Comparison of ENCODE assay signal across 8 cellular contexts in genomic region chr17:35795007-35795870, GRCh38. TPM values are rescaled to one million over a fixed set of nuclear protein-coding genes. Genes with fewer than 3 reads are reported as not detected.
DNase-seq lines count a peak whose midpoint lies in the region; FAIRE-seq and TF ChIP-seq lines count a peak whose summit lies in the region.

Gene MMP28 (minus strand): TSS chr17:35795641. CDS start chr17:35795377, 264 bp downstream.

- H3K4me3 Mint-ChIP-seq in activated CD4-positive, alpha-beta memory T cell treated with anti-CD3 and anti-CD28 coated beads, Interleukin-2, amount 10 ng/mL, durations not matched to agents 7 days and 5 days = peak within 1 kb of the TSS; percentile 69

- intact Hi-C loops in endothelial cell of umbilical vein (cut with micrococcal nuclease) = no loop called here

- H3K9ac ChIP-seq in endothelial cell of umbilical vein (replicated peaks; ENCODE audit: extremely low read depth, insufficient read depth, low read length) = no peak within 1 kb of the TSS
- H3K9ac ChIP-seq in mucosa of rectum (ENCODE audit: low read depth in 1 of 2, low read length in 2 of 2) = peak within 1 kb of the TSS; percentile 85 to 94

- CTCF ChIA-PET in activated CD4-positive, alpha-beta memory T cell treated with anti-CD3 and anti-CD28 coated beads, Interleukin-2, amount 10 ng/mL, durations not matched to agents 7 days and 5 days (lab: Charles Lee) = interaction anchor here (0.6 to 6.6 kb wide), 5 partner anchors 9 to 688 kb away, joined by 3 to 39 read pairs (median 9); partner anchors contain the start of gene TAF15
- CTCF ChIA-PET in endothelial cell of umbilical vein (lab: Charles Lee) = interaction anchor here (0.8 to 8.1 kb wide), 6 partner anchors 10 to 31 kb away, joined by 3 to 68 read pairs (median 5); partner anchors contain the start of gene TAF15

- no peaks in the 10 kb centered on the region for H3K9me1 ChIP-seq in endothelial cell of umbilical vein (replicated peaks; ENCODE audit: control insufficient read depth, extremely low read depth, insufficient read depth, low read length)

- TF ChIP-seq CTCF in endothelial cell of umbilical vein (IDR thresholded peaks at IDR 0.05; ENCODE audit: extremely low read depth in 1 of 2, insufficient read depth in 1 of 2, low read depth in 1 of 2, low read length in 2 of 2) = no peak

- H3K27ac ChIP-seq in endothelial cell of umbilical vein (ENCODE audit: insufficient read depth, low read depth, low read length) (no peak within 1 kb of the TSS), mucosa of rectum (ENCODE audit: low read depth in 2 of 2, low read length in 2 of 2) (peak within 1 kb of the TSS; percentile 84 to 90), thymus (ENCODE audit: low read depth) (no peak within 1 kb of the TSS)

- H3K27ac Mint-ChIP-seq in activated CD4-positive, alpha-beta memory T cell treated with anti-CD3 and anti-CD28 coated beads, Interleukin-2, amount 10 ng/mL, durations not matched to agents 7 days and 5 days = no peak within 1 kb of the TSS

- under 1% methylated on average over 89 of the region's 89 CpGs for WGBS in thymus

- H3K4me3 ChIP-seq in endothelial cell of umbilical vein (replicated peaks in 1 of 3; ENCODE audit: insufficient read depth in 1 of 3, low read depth in 1 of 3, low read length in 3 of 3) (peak within 1 kb of the TSS in 2 of 3 experiments; percentile 3 to 46), mucosa of rectum (ENCODE audit: low read length in 2 of 2) (peak within 1 kb of the TSS; percentile 79 to 83), thymus (ENCODE audit: low read length) (peak within 1 kb of the TSS; percentile 46)

- H3K27me3 ChIP-seq in endothelial cell of umbilical vein (ENCODE audit: control insufficient read depth in 2 of 2, insufficient read depth in 2 of 2, low read length in 2 of 2) (peaks cover 41 to 63% of the 10 kb centered on the region in 2 experiments), mucosa of rectum (ENCODE audit: control insufficient read depth in 2 of 2, insufficient read depth in 2 of 2, low read length in 2 of 2) (peaks cover 0 to 7% of the 10 kb centered on the region in 2 donors), thymus (ENCODE audit: control insufficient read depth, insufficient read depth) (peaks cover 31% of the 10 kb centered on the region)

- peak within 1 kb of the TSS; percentile 2 for H2AFZ ChIP-seq in endothelial cell of umbilical vein (ENCODE audit: low read depth, low read length)

- peaks cover 76% of the 10 kb centered on the region for H3K27me3 Mint-ChIP-seq in activated CD4-positive, alpha-beta memory T cell treated with anti-CD3 and anti-CD28 coated beads, Interleukin-2, amount 10 ng/mL, durations not matched to agents 7 days and 5 days

- no peaks in the 10 kb centered on the region for H3K9me3 ChIP-seq in endothelial cell of umbilical vein (replicated peaks; ENCODE audit: control insufficient read depth, insufficient read depth, low read length)
- no peaks in the 10 kb centered on the region for H3K9me3 ChIP-seq in mucosa of rectum (ENCODE audit: control insufficient read depth in 2 of 2, low read length in 2 of 2)
- no peaks in the 10 kb centered on the region for H3K9me3 ChIP-seq in thymus (ENCODE audit: control insufficient read depth)

- dilution Hi-C loops in endothelial cell of umbilical vein (cut with MboI; ENCODE audit: extremely low pct_ligation_motif_present, low sequenced_read_pairs) = no loop called here

- no peaks in the 10 kb centered on the region for H3K36me3 Mint-ChIP-seq in activated CD4-positive, alpha-beta memory T cell treated with anti-CD3 and anti-CD28 coated beads, Interleukin-2, amount 10 ng/mL, durations not matched to agents 7 days and 5 days (ENCODE audit: low read depth)

- peaks cover 15% of the 10 kb centered on the region for H3K4me1 Mint-ChIP-seq in activated CD4-positive, alpha-beta memory T cell treated with anti-CD3 and anti-CD28 coated beads, Interleukin-2, amount 10 ng/mL, durations not matched to agents 7 days and 5 days

- H3K4me1 ChIP-seq in endothelial cell of umbilical vein (ENCODE audit: control insufficient read depth, extremely low read depth, insufficient read depth, low read length) = peaks cover 11% of the 10 kb centered on the region
- peaks cover 15 to 48% of the 10 kb centered on the region in 2 donors for H3K4me1 ChIP-seq in mucosa of rectum (ENCODE audit: control insufficient read depth in 2 of 2, insufficient read depth in 2 of 2, low read length in 2 of 2)
- H3K4me1 ChIP-seq in thymus (ENCODE audit: control insufficient read depth, insufficient read depth, low read length) = peaks cover 7% of the 10 kb centered on the region

- TF ChIP-seq POLR2A in endothelial cell of umbilical vein (IDR thresholded peaks at IDR 0.05; ENCODE audit: low read depth, low read length) = no peak

- POLR2A ChIA-PET in activated CD4-positive, alpha-beta memory T cell treated with anti-CD3 and anti-CD28 coated beads, Interleukin-2, amount 10 ng/mL, durations not matched to agents 7 days and 5 days (lab: Charles Lee) = interaction anchor here (1.4 to 6.9 kb wide), 2 partner anchors 14 to 32 kb away, joined by 7 to 52 read pairs; partner anchors contain the start of gene TAF15
- POLR2A ChIA-PET in endothelial cell of umbilical vein (lab: Charles Lee) = no interaction called here

- DNase-seq in CD1c-positive myeloid dendritic cell (ENCODE audit: extremely low spot score) (peak; percentile 24), LoVo (ENCODE audit: low spot score) (peak; percentile 56), endothelial cell of umbilical vein (ENCODE audit: low read depth, low spot score) (peak; percentile 34), RCC 7860 (ENCODE audit: low spot score) (no peak), NOMO-1 treated with DMSO at 0.1 percent for 48 hours (lab: John Stamatoyannopoulos, UW; ENCODE audit: unreplicated experiment) (no peak)
- peak; percentile 48 for DNase-seq in activated CD4-positive, alpha-beta memory T cell treated with anti-CD3 and anti-CD28 coated beads, Interleukin-2, amount 10 ng/mL, durations not matched to agents 7 days and 5 days

- no peaks in the 10 kb centered on the region for H3K9me3 Mint-ChIP-seq in activated CD4-positive, alpha-beta memory T cell treated with anti-CD3 and anti-CD28 coated beads, Interleukin-2, amount 10 ng/mL, durations not matched to agents 7 days and 5 days

- H3K79me2 ChIP-seq in endothelial cell of umbilical vein (ENCODE audit: control insufficient read depth, insufficient read depth, low read length) = no peaks in the 10 kb centered on the region

- H3K36me3 ChIP-seq in endothelial cell of umbilical vein (ENCODE audit: control insufficient read depth in 2 of 2, extremely low read depth in 1 of 2, insufficient read depth in 2 of 2, low read length in 2 of 2) (no peaks in the 10 kb centered on the region), mucosa of rectum (ENCODE audit: control insufficient read depth in 2 of 2, insufficient read depth in 2 of 2, low read length in 2 of 2) (no peaks in the 10 kb centered on the region), thymus (ENCODE audit: control insufficient read depth, insufficient read depth) (no peaks in the 10 kb centered on the region)

- BruUV-seq in endothelial cell of umbilical vein (replicated peaks; lab: Mats Ljungman, UMichigan) = no TSS peak

- H4K20me1 ChIP-seq in endothelial cell of umbilical vein (replicated peaks; ENCODE audit: control insufficient read depth, extremely low read depth, insufficient read depth, low read length) = no peaks in the 10 kb centered on the region

- H3K4me2 ChIP-seq in endothelial cell of umbilical vein (ENCODE audit: insufficient read depth, low read length) = peak within 1 kb of the TSS; percentile 62

- FAIRE-seq in endothelial cell of umbilical vein (lab: Jason Lieb, UNC) = no peak
- FAIRE-seq in RCC 7860 (lab: Jason Lieb, UNC) = no peak

TF ChIP-seq in endothelial cell of umbilical vein, 7 proteins besides CTCF, POLR2A, EP300 and RAD21:
- TF ChIP-seq POLR2AphosphoS5 (IDR thresholded peaks at IDR 0.05; ENCODE audit: insufficient read depth, low read depth, low read length) = no peak
- TF ChIP-seq EZH2 (IDR thresholded peaks at IDR 0.05; ENCODE audit: borderline replicate concordance, low read depth, low read length, severe bottlenecking) = peak; percentile 72

RNA-seq across cellular contexts. Expression of gene MMP28, which starts in this region (rescaled TPM):
- not detected for total RNA-seq in activated CD4-positive, alpha-beta memory T cell treated with anti-CD3 and anti-CD28 coated beads, Interleukin-2, amount 10 ng/mL, durations not matched to agents 7 days and 5 days
- total RNA-seq in endothelial cell of umbilical vein = 3.6 and 6.1 TPM in 2 replicates
- 7.1 and 8.4 TPM in 2 replicates for polyA plus RNA-seq in endothelial cell of umbilical vein
- polyA plus RNA-seq in endothelial cell of umbilical vein (2011; cell fraction: cytosol; rRNA removed) = 6.2 and 7.1 TPM in 2 replicates
- polyA plus RNA-seq in endothelial cell of umbilical vein (2011; cell fraction: nucleus; rRNA removed) = 4.3 and 7.4 TPM in 2 replicates
- polyA plus RNA-seq in endothelial cell of umbilical vein (2012) = 1.7 and 1.8 TPM in 2 replicates
- polyA minus RNA-seq in endothelial cell of umbilical vein = 2.7 and 7.7 TPM in 2 replicates
- polyA minus RNA-seq in endothelial cell of umbilical vein (2011; cell fraction: cytosol; rRNA and poly(A)+ RNA removed) = 6.0 TPM
- polyA minus RNA-seq in endothelial cell of umbilical vein (2011; cell fraction: nucleus; rRNA and poly(A)+ RNA removed) = 2.2 and 5.3 TPM in 2 replicates
- 4.7 TPM for polyA plus RNA-seq in thymus

Comparison
In these comparisons a context has a peak if more than half of its experiments do, and no peak if none do; other contexts are left out.
1. Peak in DNase-seq in activated CD4-positive, alpha-beta memory T cell treated with anti-CD3 and anti-CD28 coated beads, Interleukin-2, amount 10 ng/mL, durations not matched to agents 7 days and 5 days; RNA of the gene not detected or under 1 TPM.
2. DNase-seq: peak in CD1c-positive myeloid dendritic cell (single experiment), LoVo (single experiment) and endothelial cell of umbilical vein (single experiment); none in RCC 7860 (single experiment) and NOMO-1 treated with DMSO at 0.1 percent for 48 hours (single experiment).
3. H3K27ac ChIP-seq: peak in mucosa of rectum (2 of 2); none in endothelial cell of umbilical vein (single experiment) and thymus (single experiment).
4. H3K4me3 ChIP-seq: peak in every context shown above with its lines; median percentile 81 in mucosa of rectum; 46 in thymus; 24 in endothelial cell of umbilical vein.